8 cellular contexts compared by ENCODE assay signal in the genomic region with DNA sequence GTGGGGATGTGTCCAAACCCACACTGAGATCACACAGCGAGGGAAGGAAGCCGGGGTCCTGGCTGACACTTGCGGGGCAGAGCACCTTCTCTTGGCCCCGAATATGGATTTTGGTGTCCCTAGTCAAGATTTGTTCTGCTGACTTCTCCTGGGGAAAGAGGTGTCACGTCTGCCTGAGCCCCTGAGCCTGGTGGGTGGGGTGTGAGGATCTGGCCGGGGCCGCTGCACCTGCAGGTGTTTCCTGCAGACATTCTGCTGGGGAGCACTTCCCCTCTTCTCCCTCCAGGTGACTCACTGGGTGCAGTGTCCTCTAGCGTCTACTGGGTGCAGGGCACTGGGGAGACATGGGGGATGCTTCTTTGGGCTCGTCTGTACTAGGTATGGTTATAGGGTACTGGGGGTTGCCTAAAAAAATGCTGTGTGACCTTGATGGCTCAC.
DNase-seq lines count a peak whose midpoint lies in the region; ATAC-seq and TF ChIP-seq lines count a peak whose summit lies in the region.

No MANE protein-coding gene starts in this region.

- TF ChIP-seq CTCF in CD4-positive, alpha-beta T cell (IDR thresholded peaks at IDR 0.05): peak; percentile 76
- no peak for TF ChIP-seq CTCF in smooth muscle cell (IDR thresholded peaks at IDR 0.05; ENCODE audit: borderline replicate concordance, insufficient read depth, poor library complexity, severe bottlenecking)

- H4K20me1 ChIP-seq in smooth muscle cell (ENCODE audit: low read depth): peaks cover 65% of the 10 kb centered on the region

- H3K9ac ChIP-seq in smooth muscle cell (ENCODE audit: low read depth): no peak overlapping the region

- no peaks in the 10 kb centered on the region for H3K27me3 Mint-ChIP-seq in CD4-positive, alpha-beta T cell

- peak overlapping the region; percentile 94 for H3K27ac ChIP-seq in CD4-positive, alpha-beta T cell (ENCODE audit: low read depth, low read length)
- peak overlapping the region; percentile 44 for H3K27ac ChIP-seq in smooth muscle cell (ENCODE audit: low read depth)

- H3K4me3 Mint-ChIP-seq in CD4-positive, alpha-beta T cell: peak overlapping the region; percentile 88

- no peaks in the 10 kb centered on the region for H3K36me3 ChIP-seq in smooth muscle cell (ENCODE audit: low read depth)

- intact Hi-C loops in CD4-positive, alpha-beta T cell (cut with DNase I, micrococcal nuclease): loop anchor here (2.0 to 5.0 kb wide), 5 partner anchors 38 to 236 kb away; a partner anchor contains a TSS

- H3F3A ChIP-seq in smooth muscle cell (ENCODE audit: low read depth): peaks cover 7% of the 10 kb centered on the region

- peak; percentile 81 for ATAC-seq in CD4-positive, alpha-beta T cell (ENCODE audit: poor library complexity)
- ATAC-seq in GM19463 (IDR thresholded peaks at IDR 0.05; ENCODE audit: unreplicated experiment): peak; percentile 69
- ATAC-seq in HG03575 (IDR thresholded peaks at IDR 0.05; ENCODE audit: extremely low read depth, insufficient number of reproducible peaks, low FRiP score, unreplicated experiment): peak; percentile 58

- peak overlapping the region; percentile 94 for H3K27ac Mint-ChIP-seq in CD4-positive, alpha-beta T cell

- peaks cover 73% of the 10 kb centered on the region for H3K4me1 Mint-ChIP-seq in CD4-positive, alpha-beta T cell (ENCODE audit: low read depth)

- WGBS in smooth muscle cell (ENCODE audit: low lambda C conversion rate): 88% methylated on average over 9 of the region's 9 CpGs

- H3K4me2 ChIP-seq in smooth muscle cell: peak overlapping the region; percentile 40

- no peaks in the 10 kb centered on the region for H3K36me3 Mint-ChIP-seq in CD4-positive, alpha-beta T cell (ENCODE audit: low read depth)

- no peaks in the 10 kb centered on the region for H3K9me3 Mint-ChIP-seq in CD4-positive, alpha-beta T cell

- H3K27me3 ChIP-seq in CD4-positive, alpha-beta T cell (ENCODE audit: control insufficient read depth, insufficient read depth, low read length): no peaks in the 10 kb centered on the region
- no peaks in the 10 kb centered on the region for H3K27me3 ChIP-seq in smooth muscle cell (ENCODE audit: low read depth)

- H3K4me3 ChIP-seq in smooth muscle cell: no peak overlapping the region

- DNase-seq in CD4-positive, alpha-beta T cell: peak; percentile 61 to 77 (median 70)
- peak; percentile 62 for DNase-seq in activated CD4-positive, alpha-beta T cell treated with anti-CD3 and anti-CD28 coated beads for 1 hour
- DNase-seq in effector CD8-positive, alpha-beta T cell (lab: John Stamatoyannopoulos, UW): peak; percentile 54
- DNase-seq in smooth muscle cell (lab: John Stamatoyannopoulos, UW; ENCODE audit: unreplicated experiment) (no peak), dedifferentiated amniotic fluid mesenchymal stem cell (ENCODE audit: extremely low spot score) (no peak), DMS79 (lab: John Stamatoyannopoulos, UW) (no peak)

- peaks cover 10% of the 10 kb centered on the region for H3K4me1 ChIP-seq in smooth muscle cell (ENCODE audit: low read depth)

- no peaks in the 10 kb centered on the region for H3K9me3 ChIP-seq in CD4-positive, alpha-beta T cell (ENCODE audit: control insufficient read depth, low read length)
- H3K9me3 ChIP-seq in smooth muscle cell (replicated peaks; ENCODE audit: low read depth): no peaks in the 10 kb centered on the region

- no peak overlapping the region for H2AFZ ChIP-seq in smooth muscle cell (ENCODE audit: low read depth)

- POLR2A ChIA-PET in CD4-positive, alpha-beta T cell (lab: Charles Lee): interaction anchor here (0.9 to 3.6 kb wide), 12 partner anchors 13 to 419 kb away, joined by 3 to 63 read pairs (median 4); a partner anchor contains a TSS

- CTCF ChIA-PET in CD4-positive, alpha-beta T cell (lab: Charles Lee): interaction anchor here (0.6 to 3.2 kb wide), 16 partner anchors 10 to 237 kb away, joined by 3 to 29 read pairs (median 3); a partner anchor contains a TSS

- H3K79me2 ChIP-seq in smooth muscle cell (ENCODE audit: low read depth): no peaks in the 10 kb centered on the region

Comparison
In these comparisons a context has a peak if more than half of its experiments do, and no peak if none do; other contexts are left out.
1. DNase-seq: peak in CD4-positive, alpha-beta T cell (10 of 10), activated CD4-positive, alpha-beta T cell treated with anti-CD3 and anti-CD28 coated beads for 1 hour (single experiment) and effector CD8-positive, alpha-beta T cell (single experiment); none in smooth muscle cell (single experiment), dedifferentiated amniotic fluid mesenchymal stem cell (single experiment) and DMS79 (single experiment).
2. Peak in every context shown above with its lines, with median percentiles within 50 percentile points of each other: ATAC-seq.